8 cellular contexts compared by ENCODE assay signal in the genomic region with DNA sequence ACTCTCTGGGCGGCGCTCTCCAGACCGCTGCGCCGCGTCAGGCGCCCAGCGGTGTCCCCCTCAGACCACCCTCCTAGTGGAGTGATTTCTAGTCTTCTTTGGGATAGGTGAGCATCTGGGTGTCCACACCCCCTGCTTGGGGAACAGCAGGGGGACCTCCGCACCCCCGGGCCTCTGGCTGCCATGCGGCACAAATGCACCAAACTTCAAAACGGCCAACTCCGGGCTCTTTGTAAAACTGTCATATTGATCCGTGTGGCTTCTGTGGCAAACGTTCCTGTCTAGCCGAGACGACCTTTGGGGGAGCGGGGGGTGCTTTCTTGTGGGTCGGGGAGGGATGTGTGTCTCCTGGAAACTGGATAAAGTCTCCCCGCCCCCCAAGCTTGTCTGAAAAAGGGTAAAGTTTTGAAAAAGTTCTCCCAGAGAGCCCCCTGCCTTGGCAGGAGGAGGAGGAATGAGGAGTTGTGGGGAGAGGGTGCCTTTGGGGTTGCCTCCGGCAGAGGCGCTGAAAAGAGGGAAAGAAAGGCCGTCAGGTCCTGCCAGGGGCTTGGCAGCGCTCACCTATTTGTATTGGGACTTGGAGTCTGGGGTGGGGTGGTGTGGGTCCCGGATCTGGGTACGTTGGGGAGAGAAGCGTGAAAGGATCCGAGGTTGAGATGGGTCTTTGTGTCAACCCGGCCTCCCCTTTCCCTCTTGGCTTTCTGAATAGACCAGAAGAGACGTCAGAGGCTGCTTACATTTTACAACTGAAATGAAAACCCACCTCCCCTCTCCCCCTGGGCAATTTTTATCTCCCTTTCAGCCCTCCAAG. TPM values are rescaled to one million over a fixed set of nuclear protein-coding genes. Genes with fewer than 3 reads are reported as not detected.
DNase-seq lines count a peak whose midpoint lies in the region; ATAC-seq, FAIRE-seq and TF ChIP-seq lines count a peak whose summit lies in the region.

No MANE protein-coding gene starts in this region.

- H3K4me2 ChIP-seq in GM12878 (ENCODE audit: control insufficient read depth, insufficient read depth) = peak overlapping the region; percentile 96

- peaks cover 7 to 12% (median 9%) of the 10 kb centered on the region in 3 donors for H3K4me1 Mint-ChIP-seq in T-cell

- peak overlapping the region; percentile 100 for H3K27ac ChIP-seq in C4-2B
- peak overlapping the region; percentile 91 for H3K27ac ChIP-seq in GM12878 (ENCODE audit: control insufficient read depth, insufficient read depth)
- peak overlapping the region; percentile 95 to 97 for H3K27ac ChIP-seq in kidney (ENCODE audit: low read depth in 2 of 2, low read length in 2 of 2)

- H2AFZ ChIP-seq in GM12878 (ENCODE audit: control insufficient read depth, low read depth, low read length) = peak overlapping the region; percentile 41

- H4K20me1 ChIP-seq in GM12878 (ENCODE audit: control insufficient read depth, insufficient read depth) = no peaks in the 10 kb centered on the region

- no peaks in the 10 kb centered on the region for H3K9me3 Mint-ChIP-seq in T-cell

- H3K27me3 ChIP-seq in GM12878 (replicated peaks in 1 of 2; ENCODE audit: control insufficient read depth in 2 of 2, insufficient read depth in 2 of 2, low read length in 1 of 2) = no peaks in the 10 kb centered on the region

- intact Hi-C loops in GM12878 (cut with micrococcal nuclease; ENCODE audit: unreplicated experiment) (no loop called here), kidney (cut with DNase I) (no loop called here)

- CTCF ChIA-PET in T-cell (lab: Charles Lee) (interaction anchor here in 1 of 2 donors (0.6 to 1.0 kb wide), 2 partner anchors 171 to 232 kb away, joined by 3 to 4 read pairs; no protein-coding TSS in a partner anchor), GM12878 (lab: Yijun Ruan, JAX) (interaction anchor here (0.8 to 1.7 kb wide), 7 partner anchors 16 to 102 kb away, joined by 3 to 6 read pairs (median 5); a partner anchor contains a TSS)

- H3K36me3 Mint-ChIP-seq in T-cell = peaks cover 5% of the 10 kb centered on the region

- no peak overlapping the region for H3K4me3 Mint-ChIP-seq in T-cell

- H3K9me3 ChIP-seq in GM12878 (replicated peaks; ENCODE audit: control insufficient read depth, insufficient read depth, low read length) (no peaks in the 10 kb centered on the region), kidney (ENCODE audit: control insufficient read depth in 1 of 2, low read length in 2 of 2) (no peaks in the 10 kb centered on the region)

- FAIRE-seq in GM12878 (lab: Jason Lieb, UNC) (peak; percentile 7), kidney (lab: Jason Lieb, UNC) (no peak)

- in situ Hi-C loops in GM12878 (cut with MboI) = no loop called here

- peak in 2 of 4 experiments; percentile 6 to 25 for ATAC-seq in T-cell (replicated peaks in 1 of 4)
- ATAC-seq in GM12878 = peak; percentile 10

- no peak overlapping the region for H3K27ac Mint-ChIP-seq in T-cell

- DNase-seq in HPDE6-E6E7 (ENCODE audit: extremely low spot score) (peak; percentile 20), T-cell (peak in 31 of 34 experiments; percentile 10 to 74 (median 40)), GM12878 (ENCODE audit: low read depth, low spot score) (no peak), kidney (no peak), RKO (ENCODE audit: low spot score) (no peak), midbrain (lab: John Stamatoyannopoulos, UW) (no peak)
- DNase-seq in stimulated activated CD4-positive, alpha-beta T cell treated with anti-CD3 and anti-CD28 coated beads, Interleukin-4, amount 100 ng/mL, for 4 hours = peak; percentile 37 to 45

- H3K4me3 ChIP-seq in GM12878 (peak overlapping the region; percentile 88), kidney (ENCODE audit: low read length in 2 of 2) (peak overlapping the region; percentile 54 to 83)

- H3K27me3 Mint-ChIP-seq in T-cell = no peaks in the 10 kb centered on the region

- POLR2A ChIA-PET in T-cell (lab: Charles Lee) (interaction anchor here in 1 of 2 donors (0.8 kb wide), 1 partner anchor 46 kb away, joined by 3 read pairs; no protein-coding TSS in a partner anchor), GM12878 (lab: Charles Lee) (interaction anchor here (0.8 to 1.3 kb wide), 6 partner anchors 26 to 335 kb away, joined by 3 to 11 read pairs (median 4); a partner anchor contains a TSS)

- no peak for TF ChIP-seq EP300 in GM12878 (IDR thresholded peaks at IDR 0.05; ENCODE audit: borderline replicate concordance in 1 of 2, control insufficient read depth in 1 of 2, low read depth in 2 of 2, low read length in 2 of 2)

- TF ChIP-seq RAD21 in GM12878 (IDR thresholded peaks at IDR 0.05; ENCODE audit: insufficient read depth, low read depth, low read length) = no peak

- peaks cover 45% of the 10 kb centered on the region for H3K79me2 ChIP-seq in GM12878 (ENCODE audit: control insufficient read depth, insufficient read depth, low read length)

- H3K4me1 ChIP-seq in GM12878 (ENCODE audit: control insufficient read depth, insufficient read depth, low read length) (peaks cover 13% of the 10 kb centered on the region), kidney (ENCODE audit: control insufficient read depth in 1 of 2, insufficient read depth in 1 of 2, low read depth in 1 of 2, low read length in 2 of 2) (peaks cover 21 to 33% of the 10 kb centered on the region in 2 donors)

- H3K36me3 ChIP-seq in GM12878 (ENCODE audit: control insufficient read depth in 2 of 2, insufficient read depth in 2 of 2, low read length in 1 of 2) (peaks cover 6 to 7% of the 10 kb centered on the region in 2 experiments; a peak in 3 of 4 replicates), kidney (ENCODE audit: control insufficient read depth in 1 of 2, insufficient read depth in 2 of 2, low read length in 2 of 2) (peaks cover 6% of the 10 kb centered on the region in 2 donors)

- TF ChIP-seq CTCF in C4-2B (conservative IDR thresholded peaks at IDR 0.05) = no peak
- TF ChIP-seq CTCF in GM12878 (IDR thresholded peaks at IDR 0.05 in 2 of 3, conservative IDR thresholded peaks at IDR 0.05 in 1 of 3; ENCODE audit: control insufficient read depth in 2 of 3, extremely low read depth in 1 of 3, insufficient read depth in 1 of 3, low read depth in 3 of 3, low read length in 3 of 3) = 0 out of 6 replicates have a peak, but pooled peaks of 1 of the 3 experiments have one; percentile 0
- no peak for TF ChIP-seq CTCF in kidney (IDR thresholded peaks at IDR 0.05; ENCODE audit: borderline replicate concordance, extremely low read depth, insufficient read depth)

- RAD21 ChIA-PET in GM12878 (lab: Charles Lee; ENCODE audit: unreplicated experiment) = interaction anchor here (1.0 to 1.5 kb wide), 7 partner anchors 22 to 172 kb away, joined by 3 to 6 read pairs (median 4); a partner anchor contains a TSS

- TF ChIP-seq POLR2A in GM12878 (IDR thresholded peaks at IDR 0.05; ENCODE audit: low read depth, low read length) = no peak

- SMC1A ChIA-PET in GM12878 (lab: Charles Lee; ENCODE audit: uncharacterized antibody, unreplicated experiment) = no interaction called here

- H3K9ac ChIP-seq in GM12878 (ENCODE audit: control insufficient read depth, insufficient read depth, low read length) = peak overlapping the region; percentile 87
- peak overlapping the region; percentile 52 to 81 for H3K9ac ChIP-seq in kidney (ENCODE audit: low read length in 2 of 2)

- no TSS peak for BruUV-seq in GM12878 (replicated peaks; lab: Mats Ljungman, UMichigan)

- 3% methylated on average over 26 of the region's 30 CpGs for WGBS in GM12878 (ENCODE audit: insufficient coverage, insufficient replicate concordance, low lambda C conversion rate, missing lambda C conversion rate)

RNA-seq across cellular contexts. Expression of a gene that starts 2.2 kb away (rescaled TPM):
- total RNA-seq in T-cell = 100 to 1,000 TPM; 250 to 331 (median 274) TPM
- 85.9 and 102 TPM in 2 replicates for total RNA-seq in GM12878 (2013; cell fraction: nucleolus; rRNA removed)
- 53.9 and 58.8 TPM in 2 replicates for total RNA-seq in GM12878 (2014; rRNA removed)
- total RNA-seq in GM12878 (2014; rRNA removed; fragmentation: Illumina TruSeq; extraction: Trizol) = 36.8 and 37.4 TPM in 2 replicates
- 77.5 and 86.8 TPM in 2 replicates for total RNA-seq in GM12878 (2021)
- 32.2 TPM for polyA plus RNA-seq in GM12878 (2011; ENCODE audit: low read depth)
- 32.2 and 40.8 TPM in 2 replicates for polyA plus RNA-seq in GM12878 (2011; rRNA removed)
- 54.9 and 68.6 TPM in 2 replicates for polyA plus RNA-seq in GM12878 (2011; cell fraction: cytosol; rRNA removed)
- polyA plus RNA-seq in GM12878 (2011; cell fraction: nucleus; rRNA removed) = 210 and 271 TPM in 2 replicates
- 61.0 and 78.0 TPM in 2 replicates for polyA plus RNA-seq in GM12878 (2012)
- polyA plus RNA-seq in GM12878 (2014; fragmentation: Illumina TruSeq; extraction: Trizol) = 53.9 and 56.1 TPM in 2 replicates
- 1 to 10 TPM; 1.4 to 3.3 TPM for polyA plus RNA-seq in GM12878 (2014; fragmentation: Nextera tagmentation; extraction: Ambion mirVana)
- polyA plus RNA-seq in GM12878 (2014; rRNA removed) = 55.1 and 69.0 TPM in 2 replicates
- 10 to 100 TPM; 13.2 to 14.4 TPM for polyA plus RNA-seq in GM12878 (2016; fragmentation: Nextera tagmentation; extraction: Ambion mirVana)
- 62.9 and 77.4 TPM in 2 replicates for polyA minus RNA-seq in GM12878 (2011; rRNA and poly(A)+ RNA removed)
- polyA minus RNA-seq in GM12878 (2011; cell fraction: cytosol; rRNA and poly(A)+ RNA removed) = 29.1 and 43.7 TPM in 2 replicates
- 36.8 and 69.3 TPM in 2 replicates for polyA minus RNA-seq in GM12878 (2011; cell fraction: nucleus; rRNA and poly(A)+ RNA removed)
- total RNA-seq in kidney = 94.6 TPM
- polyA plus RNA-seq in kidney (ENCODE audit: insufficient read depth, low read depth, low replicate concordance) = 41.5 TPM

RNA-seq across cellular contexts. Expression of a gene that starts 28.6 kb away (rescaled TPM):
- total RNA-seq in T-cell (10 to 100 TPM in 2 of 5 donors, 1 to 10 TPM in 3; 5.5 to 12.4 (median 8.4) TPM), GM12878 (2014; rRNA removed) (6.8 and 8.4 TPM in 2 replicates), GM12878 (2014; rRNA removed; fragmentation: Illumina TruSeq; extraction: Trizol) (5.8 and 6.6 TPM in 2 replicates), GM12878 (2021) (7.7 and 7.9 TPM in 2 replicates), kidney (20.4 TPM)
- 6.3 and 10.0 TPM in 2 replicates for total RNA-seq in GM12878 (2013; cell fraction: nucleolus; rRNA removed)
- polyA plus RNA-seq in GM12878 (2011; ENCODE audit: low read depth) = 2.1 TPM
- polyA plus RNA-seq in GM12878 (2011; rRNA removed) (6.1 and 7.3 TPM in 2 replicates), GM12878 (2014; fragmentation: Illumina TruSeq; extraction: Trizol) (8.7 and 10.7 TPM in 2 replicates), GM12878 (2014; fragmentation: Nextera tagmentation; extraction: Ambion mirVana) (1 to 10 TPM; 1.6 TPM), GM12878 (2014; rRNA removed) (6.9 and 8.1 TPM in 2 replicates), GM12878 (2016; fragmentation: Nextera tagmentation; extraction: Ambion mirVana) (1 to 10 TPM; 4.3 to 5.0 TPM), kidney (ENCODE audit: insufficient read depth, low read depth, low replicate concordance) (14.3 TPM)
- 5.0 and 6.7 TPM in 2 replicates for polyA plus RNA-seq in GM12878 (2011; cell fraction: cytosol; rRNA removed)
- polyA plus RNA-seq in GM12878 (2011; cell fraction: nucleus; rRNA removed) = 3.3 and 4.2 TPM in 2 replicates
- polyA plus RNA-seq in GM12878 (2012) = 4.1 and 5.5 TPM in 2 replicates
- polyA minus RNA-seq in GM12878 (2011; rRNA and poly(A)+ RNA removed) = 3.7 and 6.3 TPM in 2 replicates
- 1.6 and 2.4 TPM in 2 replicates for polyA minus RNA-seq in GM12878 (2011; cell fraction: cytosol; rRNA and poly(A)+ RNA removed)
- polyA minus RNA-seq in GM12878 (2011; cell fraction: nucleus; rRNA and poly(A)+ RNA removed) = 3.1 and 11.2 TPM in 2 replicates

RNA-seq across cellular contexts. Expression of a gene that starts 29.1 kb away (rescaled TPM):
- 10 to 100 TPM; 15.8 to 40.6 (median 33.6) TPM for total RNA-seq in T-cell
- total RNA-seq in GM12878 (2013; cell fraction: nucleolus; rRNA removed) = 5.1 and 8.1 TPM in 2 replicates
- total RNA-seq in GM12878 (2014; rRNA removed) = 197 and 248 TPM in 2 replicates
- total RNA-seq in GM12878 (2014; rRNA removed; fragmentation: Illumina TruSeq; extraction: Trizol) = 98.5 and 108 TPM in 2 replicates
- 112 and 116 TPM in 2 replicates for total RNA-seq in GM12878 (2021)
- 18.5 TPM for polyA plus RNA-seq in GM12878 (2011; ENCODE audit: low read depth)
- polyA plus RNA-seq in GM12878 (2011; rRNA removed) = 28.4 and 82.1 TPM in 2 replicates
- polyA plus RNA-seq in GM12878 (2011; cell fraction: cytosol; rRNA removed) = 113 and 206 TPM in 2 replicates
- polyA plus RNA-seq in GM12878 (2011; cell fraction: nucleus; rRNA removed) = 131 and 137 TPM in 2 replicates
- 83.2 and 107 TPM in 2 replicates for polyA plus RNA-seq in GM12878 (2012)
- polyA plus RNA-seq in GM12878 (2014; fragmentation: Illumina TruSeq; extraction: Trizol) = 2.7 and 31.5 TPM in 2 replicates
- 100 to 1,000 TPM; 206 to 231 TPM for polyA plus RNA-seq in GM12878 (2014; fragmentation: Nextera tagmentation; extraction: Ambion mirVana)
- 223 and 292 TPM in 2 replicates for polyA plus RNA-seq in GM12878 (2014; rRNA removed)
- polyA plus RNA-seq in GM12878 (2016; fragmentation: Nextera tagmentation; extraction: Ambion mirVana) = 100 to 1,000 TPM; 323 to 337 TPM
- 15.4 and 31.2 TPM in 2 replicates for polyA minus RNA-seq in GM12878 (2011; rRNA and poly(A)+ RNA removed)
- polyA minus RNA-seq in GM12878 (2011; cell fraction: cytosol; rRNA and poly(A)+ RNA removed) = 64.1 and 73.8 TPM in 2 replicates
- 21.2 and 34.0 TPM in 2 replicates for polyA minus RNA-seq in GM12878 (2011; cell fraction: nucleus; rRNA and poly(A)+ RNA removed)
- total RNA-seq in kidney = 69.6 TPM
- 246 TPM for polyA plus RNA-seq in kidney (ENCODE audit: insufficient read depth, low read depth, low replicate concordance)

RNA-seq across cellular contexts. Expression of a gene that starts 29.7 kb away (rescaled TPM):
- total RNA-seq in T-cell = 1 to 10 TPM; 2.9 to 7.3 (median 5.2) TPM
- 5.9 and 6.1 TPM in 2 replicates for total RNA-seq in GM12878 (2013; cell fraction: nucleolus; rRNA removed)
- total RNA-seq in GM12878 (2014; rRNA removed) = 1.0 and 1.3 TPM in 2 replicates
- 1.0 and 1.3 TPM in 2 replicates for total RNA-seq in GM12878 (2014; rRNA removed; fragmentation: Illumina TruSeq; extraction: Trizol)
- 0.90 and 1.6 TPM in 2 replicates for total RNA-seq in GM12878 (2021)
- polyA plus RNA-seq in GM12878 (2011; ENCODE audit: low read depth) = 0.88 TPM
- 2.8 and 3.5 TPM in 2 replicates for polyA plus RNA-seq in GM12878 (2011; rRNA removed)
- polyA plus RNA-seq in GM12878 (2011; cell fraction: cytosol; rRNA removed) = 6.5 and 7.8 TPM in 2 replicates
- 2.0 and 2.1 TPM in 2 replicates for polyA plus RNA-seq in GM12878 (2011; cell fraction: nucleus; rRNA removed)
- polyA plus RNA-seq in GM12878 (2012) = 1.8 and 1.9 TPM in 2 replicates
- 1.1 and 1.5 TPM in 2 replicates for polyA plus RNA-seq in GM12878 (2014; fragmentation: Illumina TruSeq; extraction: Trizol)
- polyA plus RNA-seq in GM12878 (2014; fragmentation: Nextera tagmentation; extraction: Ambion mirVana) = under 1 TPM; 0.49 to 0.87 TPM
- 1.7 and 5.0 TPM in 2 replicates for polyA plus RNA-seq in GM12878 (2014; rRNA removed)
- 1 to 10 TPM; 1.2 to 2.4 TPM for polyA plus RNA-seq in GM12878 (2016; fragmentation: Nextera tagmentation; extraction: Ambion mirVana)
- polyA minus RNA-seq in GM12878 (2011; rRNA and poly(A)+ RNA removed) = 1.0 and 1.5 TPM in 2 replicates
- polyA minus RNA-seq in GM12878 (2011; cell fraction: cytosol; rRNA and poly(A)+ RNA removed) = 0.67 and 0.94 TPM in 2 replicates
- polyA minus RNA-seq in GM12878 (2011; cell fraction: nucleus; rRNA and poly(A)+ RNA removed) = 0.36 and 0.96 TPM in 2 replicates
- 2.5 TPM for total RNA-seq in kidney
- polyA plus RNA-seq in kidney (ENCODE audit: insufficient read depth, low read depth, low replicate concordance) = 2.5 TPM

RNA-seq across cellular contexts. Expression of a gene that starts 31.6 kb away (rescaled TPM):
- total RNA-seq in T-cell (10 to 100 TPM in 2 of 5 donors, 1 to 10 TPM in 3; 5.8 to 27.1 (median 8.4) TPM), GM12878 (2014; rRNA removed) (0.16 and 0.62 TPM in 2 replicates), GM12878 (2014; rRNA removed; fragmentation: Illumina TruSeq; extraction: Trizol) (0.28 TPM in 1 of 2 replicates, not detected in the other), GM12878 (2021) (0.69 and 1.1 TPM in 2 replicates), kidney (17.6 TPM)
- 3.8 and 4.1 TPM in 2 replicates for total RNA-seq in GM12878 (2013; cell fraction: nucleolus; rRNA removed)
- not detected for polyA plus RNA-seq in GM12878 (2011; ENCODE audit: low read depth)
- polyA plus RNA-seq in GM12878 (2011; rRNA removed) (0.20 TPM in 1 of 2 replicates, not detected in the other), GM12878 (2014; fragmentation: Illumina TruSeq; extraction: Trizol) (0.21 TPM in 1 of 2 replicates, not detected in the other), GM12878 (2014; fragmentation: Nextera tagmentation; extraction: Ambion mirVana) (not detected), GM12878 (2014; rRNA removed) (0.22 and 2.2 TPM in 2 replicates), GM12878 (2016; fragmentation: Nextera tagmentation; extraction: Ambion mirVana) (under 1 TPM in 1 of 2 experiments, not detected in 1; 0.24 TPM), kidney (ENCODE audit: insufficient read depth, low read depth, low replicate concordance) (59.8 TPM)
- polyA plus RNA-seq in GM12878 (2011; cell fraction: cytosol; rRNA removed) = 0.17 and 0.27 TPM in 2 replicates
- polyA plus RNA-seq in GM12878 (2011; cell fraction: nucleus; rRNA removed) = 3.4 and 5.0 TPM in 2 replicates
- polyA plus RNA-seq in GM12878 (2012) = 1.2 TPM in 2 replicates
- not detected in 2 replicates for polyA minus RNA-seq in GM12878 (2011; rRNA and poly(A)+ RNA removed)
- polyA minus RNA-seq in GM12878 (2011; cell fraction: cytosol; rRNA and poly(A)+ RNA removed) = not detected in 2 replicates
- polyA minus RNA-seq in GM12878 (2011; cell fraction: nucleus; rRNA and poly(A)+ RNA removed) = 0.97 and 1.9 TPM in 2 replicates

Comparison
In these comparisons a context has a peak if more than half of its experiments do, and no peak if none do; other contexts are left out.
1. DNase-seq: peak in HPDE6-E6E7 (single experiment), T-cell (31 of 34) and stimulated activated CD4-positive, alpha-beta T cell treated with anti-CD3 and anti-CD28 coated beads, Interleukin-4, amount 100 ng/mL, for 4 hours (2 of 2); none in GM12878 (single experiment), kidney (single experiment), RKO (single experiment) and midbrain (single experiment).
2. Peak in every context shown above with its lines, with median percentiles within 50 percentile points of each other: H3K27ac ChIP-seq.